ENCODE assay signal across 30 cellular contexts in the genomic region with DNA sequence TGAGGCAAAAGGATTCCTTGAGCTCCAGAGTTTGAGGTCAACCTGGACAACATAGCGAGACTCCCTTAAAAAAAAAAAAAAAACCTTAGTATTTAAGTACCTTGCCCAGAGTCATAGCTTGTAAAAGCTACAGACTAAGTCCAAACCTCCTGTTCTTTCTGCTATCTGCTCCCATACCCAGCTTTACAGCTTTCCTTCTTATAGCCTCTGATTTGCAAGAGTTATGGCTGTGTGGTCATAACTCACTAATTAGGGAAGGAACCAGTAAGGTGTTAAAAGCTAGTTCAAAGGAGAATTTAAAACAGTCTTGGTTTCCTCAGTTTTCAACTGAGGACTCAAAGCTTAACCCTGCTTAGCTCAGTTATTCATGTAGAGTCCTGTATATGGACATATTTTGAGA.
"Had no signal": no experiment of that assay in that cellular context is flagged by ENCODE, and none has a peak within 500 bp of the region (broad histone marks: within the 10 kb centered on the region; RNA-seq: fewer than 3 reads in every experiment).

No MANE protein-coding gene starts in this region.

- H3K4me3 Mint-ChIP-seq: activated CD4-positive, alpha-beta memory T cell treated with anti-CD3 and anti-CD28 coated beads, Interleukin-2, amount 10 ng/mL, durations not matched to agents 7 days and 5 days; activated CD8-positive, alpha-beta memory T cell treated with anti-CD3 and anti-CD28 coated beads, Interleukin-2, amount 10 ng/mL, durations not matched to agents 7 days and 5 days; activated naive CD4-positive, alpha-beta T cell treated with anti-CD3 and anti-CD28 coated beads, Interleukin-2, amount 10 ng/mL, durations not matched to agents 7 days and 5 days; activated naive CD8-positive, alpha-beta T cell; activated naive CD8-positive, alpha-beta T cell treated with anti-CD3 and anti-CD28 coated beads, Interleukin-2, amount 50 U/mL, for 24 hours had no signal

- H3K4me3 ChIP-seq: MG63 had no signal

- H3K36me3 ChIP-seq: brain microvascular endothelial cell, MG63, WERI-Rb-1 had no signal

- H3K36me3 Mint-ChIP-seq: activated naive CD4-positive, alpha-beta T cell treated with anti-CD3 and anti-CD28 coated beads, Interleukin-2, amount 10 ng/mL, durations not matched to agents 7 days and 5 days; activated naive CD8-positive, alpha-beta T cell had no signal

- H3K27ac ChIP-seq: brain microvascular endothelial cell, RWPE1, WERI-Rb-1 had no signal

- H3K27ac Mint-ChIP-seq: activated CD4-positive, alpha-beta memory T cell treated with anti-CD3 and anti-CD28 coated beads, Interleukin-2, amount 10 ng/mL, durations not matched to agents 7 days and 5 days; activated CD8-positive, alpha-beta memory T cell treated with anti-CD3 and anti-CD28 coated beads, Interleukin-2, amount 10 ng/mL, durations not matched to agents 7 days and 5 days; activated naive CD4-positive, alpha-beta T cell treated with anti-CD3 and anti-CD28 coated beads, Interleukin-2, amount 10 ng/mL, durations not matched to agents 7 days and 5 days; activated naive CD8-positive, alpha-beta T cell; activated naive CD8-positive, alpha-beta T cell treated with anti-CD3 and anti-CD28 coated beads, Interleukin-2, amount 50 U/mL, for 24 hours had no signal

- DNase-seq: activated CD4-positive, alpha-beta memory T cell treated with anti-CD3 and anti-CD28 coated beads, Interleukin-2, amount 10 ng/mL, durations not matched to agents 7 days and 5 days; activated CD4-positive, alpha-beta T cell treated with anti-CD3 and anti-CD28 coated beads for 1 hour; activated CD4-positive, alpha-beta T cell treated with anti-CD3 and anti-CD28 coated beads for 48 hours; activated CD4-positive, CD25-positive, alpha-beta regulatory T cell; activated CD8-positive, alpha-beta memory T cell treated with anti-CD3 and anti-CD28 coated beads for 24 hours; activated CD8-positive, alpha-beta memory T cell treated with anti-CD3 and anti-CD28 coated beads, Interleukin-2, amount 10 ng/mL, durations not matched to agents 7 days and 5 days; activated CD8-positive, alpha-beta memory T cell treated with anti-CD3 and anti-CD28 coated beads, Interleukin-2, amount 50 U/mL, for 48 hours; activated effector memory CD4-positive, alpha-beta T cell treated with Interleukin-2 at 50 U/mL for 16 hours; activated naive CD4-positive, alpha-beta T cell treated with anti-CD3 and anti-CD28 coated beads, Interleukin-2, amount 10 ng/mL, durations not matched to agents 7 days and 5 days; activated naive CD8-positive, alpha-beta T cell treated with anti-CD3 and anti-CD28 coated beads, Interleukin-2, amount 50 U/mL, for 24 hours; activated T-cell treated with anti-CD3 and anti-CD28 coated beads, Interleukin-2, amount 50 U/mL, for 48 hours; anterior cingulate cortex; brain microvascular endothelial cell; central memory CD4-positive, alpha-beta T cell; Kasumi-1; KG1; MG63; NCI-H1048; NCI-H1105 treated with DMSO at 0.1 percent for 48 hours; NCI-H1436; NCI-H1694; NCI-H1930; NCI-H2081 treated with DMSO at 0.1 percent for 48 hours; NCI-H345; NCI-H524 treated with DMSO at 0.1 percent for 48 hours; Right ventricle myocardium superior; T1000; WERI-Rb-1 had no signal

- H3K27me3 ChIP-seq: brain microvascular endothelial cell, MG63 had no signal

- ATAC-seq: activated CD8-positive, alpha-beta memory T cell treated with anti-CD3 and anti-CD28 coated beads, Interleukin-2, amount 10 ng/mL, durations not matched to agents 7 days and 5 days; activated naive CD8-positive, alpha-beta T cell treated with anti-CD3 and anti-CD28 coated beads, Interleukin-2, amount 50 U/mL, for 24 hours had no signal

- H3K4me1 Mint-ChIP-seq: activated CD4-positive, alpha-beta memory T cell treated with anti-CD3 and anti-CD28 coated beads, Interleukin-2, amount 10 ng/mL, durations not matched to agents 7 days and 5 days; activated CD8-positive, alpha-beta memory T cell treated with anti-CD3 and anti-CD28 coated beads, Interleukin-2, amount 10 ng/mL, durations not matched to agents 7 days and 5 days; activated naive CD4-positive, alpha-beta T cell treated with anti-CD3 and anti-CD28 coated beads, Interleukin-2, amount 10 ng/mL, durations not matched to agents 7 days and 5 days; activated naive CD8-positive, alpha-beta T cell treated with anti-CD3 and anti-CD28 coated beads, Interleukin-2, amount 50 U/mL, for 24 hours had no signal
